8 cellular contexts compared by ENCODE assay signal in genomic region chr20:37902504-37903313, GRCh38. TPM values are rescaled to one million over a fixed set of nuclear protein-coding genes. Genes with fewer than 3 reads are reported as not detected.
A peak's percentile ranks its signal among the peaks of the same experiment; 100 is the strongest.
DNase-seq lines count a peak whose midpoint lies in the region; ATAC-seq, FAIRE-seq and TF ChIP-seq lines count a peak whose summit lies in the region.

Gene VSTM2L, plus strand, starts transcription at chr20:37903127. Its CDS starts 224 bp downstream, at chr20:37903351.

- ATAC-seq in thoracic aorta (ENCODE audit: insufficient number of reproducible peaks, low FRiP score, low read depth) (no peak), HG03565 (IDR thresholded peaks at IDR 0.05; ENCODE audit: unreplicated experiment) (no peak), HG03097 (IDR thresholded peaks at IDR 0.05; ENCODE audit: low FRiP score, unreplicated experiment) (no peak)

- DNase-seq in DMS53 treated with DMSO at 0.1 percent for 48 hours (lab: John Stamatoyannopoulos, UW; ENCODE audit: unreplicated experiment) (peak; percentile 61), M059J (ENCODE audit: low read depth) (peak; percentile 53), bronchial epithelial cell (ENCODE audit: low read depth) (peak; percentile 28), kidney epithelial cell (ENCODE audit: low read depth) (no peak), thoracic aorta (ENCODE audit: low spot score) (no peak)
- no peak for DNase-seq in activated CD4-positive, CD25-positive, alpha-beta regulatory T cell treated with anti-CD3 and anti-CD28 coated beads, Interleukin-2, amount 50 U/mL, for 72 hours

- TF ChIP-seq CTCF in bronchial epithelial cell (IDR thresholded peaks at IDR 0.05; ENCODE audit: insufficient read depth, low read length, severe bottlenecking) (no peak), kidney epithelial cell (IDR thresholded peaks at IDR 0.05; ENCODE audit: insufficient read depth, low read length, poor library complexity, severe bottlenecking) (no peak), thoracic aorta (IDR thresholded peaks at IDR 0.05) (no peak)

- FAIRE-seq in bronchial epithelial cell (lab: Jason Lieb, UNC) = no peak

- peaks cover 0 to 5% of the 10 kb centered on the region in 2 donors for H3K4me1 ChIP-seq in thoracic aorta (ENCODE audit: control insufficient read depth in 1 of 2, low read depth in 2 of 2)

- H3K27ac ChIP-seq in thoracic aorta = no peak within 1 kb of the TSS

- H3K27me3 ChIP-seq in bronchial epithelial cell (ENCODE audit: control insufficient read depth, insufficient read depth, low read length) (no peaks in the 10 kb centered on the region), kidney epithelial cell (ENCODE audit: control insufficient read depth, insufficient read depth, low read length) (peaks cover 59% of the 10 kb centered on the region), thoracic aorta (replicated peaks; ENCODE audit: insufficient read depth) (no peaks in the 10 kb centered on the region)

- no peaks in the 10 kb centered on the region for H3K9me3 ChIP-seq in thoracic aorta

- no peaks in the 10 kb centered on the region for H3K36me3 ChIP-seq in bronchial epithelial cell (ENCODE audit: control insufficient read depth, insufficient read depth, low read length)
- no peaks in the 10 kb centered on the region for H3K36me3 ChIP-seq in kidney epithelial cell (ENCODE audit: control insufficient read depth, insufficient read depth, low read length)
- H3K36me3 ChIP-seq in thoracic aorta = no peaks in the 10 kb centered on the region

- peak within 1 kb of the TSS; percentile 48 for H3K4me3 ChIP-seq in bronchial epithelial cell (ENCODE audit: low read depth, low read length)
- peak within 1 kb of the TSS; percentile 17 for H3K4me3 ChIP-seq in kidney epithelial cell (ENCODE audit: low read depth, low read length)
- H3K4me3 ChIP-seq in thoracic aorta = peak within 1 kb of the TSS; percentile 58

RNA-seq across cellular contexts. Expression of gene VSTM2L, which starts in this region (rescaled TPM):
- 1.0 and 4.2 TPM in 2 replicates for total RNA-seq in M059J (2014; rRNA removed; shearing (Covaris generic))
- total RNA-seq in bronchial epithelial cell (5.0 TPM in 2 replicates), kidney epithelial cell (0.46 and 1.6 TPM in 2 replicates), thoracic aorta (1 to 10 TPM in 1 of 2 donors, under 1 TPM in 1; 0.68 to 5.4 TPM)

Comparison
In these comparisons a context has a peak if more than half of its experiments do, and no peak if none do; other contexts are left out.
1. DNase-seq: peak in DMS53 treated with DMSO at 0.1 percent for 48 hours (single experiment), M059J (single experiment) and bronchial epithelial cell (single experiment); none in kidney epithelial cell (single experiment), thoracic aorta (single experiment) and activated CD4-positive, CD25-positive, alpha-beta regulatory T cell treated with anti-CD3 and anti-CD28 coated beads, Interleukin-2, amount 50 U/mL, for 72 hours (single experiment).
2. Peak in every context shown above with its lines, with median percentiles within 50 percentile points of each other: H3K4me3 ChIP-seq.